Comparison of ENCODE assay signal across 16 cellular contexts in the genomic region with DNA sequence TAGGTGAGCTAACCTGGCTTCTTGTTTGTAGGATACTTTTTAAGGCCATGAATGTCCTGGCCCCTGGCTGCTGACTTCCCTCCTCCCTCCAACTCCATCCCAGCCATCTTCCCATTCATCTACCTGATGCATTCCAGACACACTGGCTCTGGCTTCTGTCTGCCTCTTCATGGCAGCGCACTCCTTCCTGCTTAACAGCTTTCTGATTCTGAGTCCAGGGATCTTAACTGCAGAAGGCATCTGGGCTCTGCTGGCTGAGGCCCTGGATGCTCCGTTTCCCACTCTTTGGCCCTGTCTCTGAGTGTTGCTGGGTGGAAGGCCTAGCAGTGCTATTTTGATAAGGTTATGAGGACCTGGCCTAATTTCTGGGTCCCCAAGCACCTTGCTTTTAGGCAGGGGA. TPM values are rescaled to one million over a fixed set of nuclear protein-coding genes. Genes with fewer than 3 reads are reported as not detected.
DNase-seq lines count a peak whose midpoint lies in the region; ATAC-seq and TF ChIP-seq lines count a peak whose summit lies in the region.
"Had no signal": no experiment of that assay in that cellular context is flagged by ENCODE, and none has a peak within 500 bp of the region (broad histone marks: within the 10 kb centered on the region; RNA-seq: fewer than 3 reads in every experiment).

No MANE protein-coding gene starts in this region.

- dilution Hi-C loops in IMR-90 (cut with HindIII; ENCODE audit: low sequenced_read_pairs, unreplicated experiment): no loop called here

- no peak overlapping the region; the same call in 1 of the 2 replicates for H4K91ac ChIP-seq in IMR-90 (ENCODE audit: insufficient read depth, low read depth, low read length)

- no peak overlapping the region for H3K4me3 ChIP-seq in IMR-90 (ENCODE audit: insufficient read depth, low read depth, low read length)

- no peak overlapping the region for H4K5ac ChIP-seq in IMR-90 (ENCODE audit: low read depth, low read length)

- peaks cover 12% of the 10 kb centered on the region for H3K27me3 Mint-ChIP-seq in mesothelial cell of epicardium (ENCODE audit: low read depth)
- peaks cover 53 to 68% of the 10 kb centered on the region in 2 donors for H3K27me3 Mint-ChIP-seq in stimulated activated naive B cell treated with anti-CD40 and anti-IgM and Interleukin-4, amounts not matched to agents 10 μg/mL and 1 μg/mL and 100 μg/mL, for 72 hours
- peaks cover 48% of the 10 kb centered on the region for H3K27me3 Mint-ChIP-seq in activated CD4-positive, alpha-beta memory T cell treated with anti-CD3 and anti-CD28 coated beads, Interleukin-2, amount 10 ng/mL, durations not matched to agents 7 days and 5 days

- peaks cover 5 to 27% of the 10 kb centered on the region in 2 experiments; a peak in 3 of 4 replicates for H3K79me1 ChIP-seq in IMR-90 (ENCODE audit: low read depth in 1 of 2, low read length in 2 of 2)

- no TSS peak for BruUV-seq in IMR-90 (replicated peaks; lab: Mats Ljungman, UMichigan)

- no peak for TF ChIP-seq RAD21 in IMR-90 (IDR thresholded peaks at IDR 0.05; ENCODE audit: low read length)

- peaks cover 11% of the 10 kb centered on the region for H3K9me1 ChIP-seq in IMR-90 (ENCODE audit: insufficient read depth, low read length)

- no peaks in the 10 kb centered on the region for H3K27me3 ChIP-seq in IMR-90 (ENCODE audit: control insufficient read depth, insufficient read depth, low read length)

- H3K18ac ChIP-seq in IMR-90 (ENCODE audit: low read depth, low read length): no peak overlapping the region

- no peaks in the 10 kb centered on the region for H3K9me3 ChIP-seq in IMR-90 (ENCODE audit: control insufficient read depth, insufficient read depth, low read length)

- DNase-seq in IMR-90 (no peak), mesothelial cell of epicardium (ENCODE audit: low spot score in 2 of 2, unreplicated experiment in 2 of 2) (no peak), NCI-H2107 treated with DMSO at 0.1 percent for 48 hours (lab: John Stamatoyannopoulos, UW; ENCODE audit: unreplicated experiment) (no peak), medulla oblongata (ENCODE audit: extremely low spot score) (no peak)
- no peak for DNase-seq in stimulated activated naive B cell treated with anti-CD40 and anti-IgM and Interleukin-4, amounts not matched to agents 10 μg/mL and 1 μg/mL and 100 μg/mL, for 72 hours
- DNase-seq in activated CD4-positive, alpha-beta memory T cell treated with anti-CD3 and anti-CD28 coated beads, Interleukin-2, amount 10 ng/mL, durations not matched to agents 7 days and 5 days: no peak
- DNase-seq: DMS 273 treated with DMSO at 0.1 percent for 48 hours, KBM-7, NCI-H1436 treated with DMSO at 0.1 percent for 48 hours, NCI-H2081, NCI-H510A, NCI-H774 had no signal

- no peak overlapping the region for H3K56ac ChIP-seq in IMR-90 (ENCODE audit: extremely low read depth, insufficient read depth, low read length)

- H3K4me1 Mint-ChIP-seq in mesothelial cell of epicardium: peaks cover 54% of the 10 kb centered on the region
- peaks cover 12 to 15% of the 10 kb centered on the region in 2 donors for H3K4me1 Mint-ChIP-seq in stimulated activated naive B cell treated with anti-CD40 and anti-IgM and Interleukin-4, amounts not matched to agents 10 μg/mL and 1 μg/mL and 100 μg/mL, for 72 hours
- H3K4me1 Mint-ChIP-seq in activated CD4-positive, alpha-beta memory T cell treated with anti-CD3 and anti-CD28 coated beads, Interleukin-2, amount 10 ng/mL, durations not matched to agents 7 days and 5 days: peaks cover 27% of the 10 kb centered on the region

- H2AFZ ChIP-seq in IMR-90 (replicated peaks; ENCODE audit: low read length, poor library complexity): no peak overlapping the region

- no peak overlapping the region for H3K27ac ChIP-seq in IMR-90 (ENCODE audit: insufficient read depth, low read length)
- peak overlapping the region; percentile 10 for H3K27ac ChIP-seq in cingulate gyrus (ENCODE audit: low read depth, low read length)
- H3K27ac ChIP-seq: C4-2B, RWPE1 had no signal

- no peak overlapping the region for H2BK15ac ChIP-seq in IMR-90 (ENCODE audit: low read depth, low read length)

- peaks cover 9% of the 10 kb centered on the region for H3K4me1 ChIP-seq in IMR-90 (ENCODE audit: control insufficient read depth, insufficient read depth, low read length)

- no peak overlapping the region for H3K4ac ChIP-seq in IMR-90 (ENCODE audit: low read depth, low read length)

- no peaks in the 10 kb centered on the region for H3K9me3 Mint-ChIP-seq in mesothelial cell of epicardium
- no peaks in the 10 kb centered on the region for H3K9me3 Mint-ChIP-seq in stimulated activated naive B cell treated with anti-CD40 and anti-IgM and Interleukin-4, amounts not matched to agents 10 μg/mL and 1 μg/mL and 100 μg/mL, for 72 hours
- no peaks in the 10 kb centered on the region for H3K9me3 Mint-ChIP-seq in activated CD4-positive, alpha-beta memory T cell treated with anti-CD3 and anti-CD28 coated beads, Interleukin-2, amount 10 ng/mL, durations not matched to agents 7 days and 5 days

- no peak overlapping the region for H4K8ac ChIP-seq in IMR-90 (ENCODE audit: low read depth in 2 of 2, low read length in 2 of 2)

- H3K4me2 ChIP-seq in IMR-90 (ENCODE audit: low read depth, low read length): no peak overlapping the region

- CTCF ChIA-PET in IMR-90 (lab: Yijun Ruan, JAX): interaction anchor here (0.6 kb wide), 1 partner anchor 68 kb away, joined by 3 read pairs; no protein-coding TSS in a partner anchor
- CTCF ChIA-PET in activated CD4-positive, alpha-beta memory T cell treated with anti-CD3 and anti-CD28 coated beads, Interleukin-2, amount 10 ng/mL, durations not matched to agents 7 days and 5 days (lab: Charles Lee): no interaction called here

- no peak overlapping the region for H3K14ac ChIP-seq in IMR-90 (replicated peaks; ENCODE audit: low read depth, low read length)

- H3K36me3 Mint-ChIP-seq in mesothelial cell of epicardium: peaks cover 4% of the 10 kb centered on the region
- H3K36me3 Mint-ChIP-seq in stimulated activated naive B cell treated with anti-CD40 and anti-IgM and Interleukin-4, amounts not matched to agents 10 μg/mL and 1 μg/mL and 100 μg/mL, for 72 hours: no peaks in the 10 kb centered on the region
- H3K36me3 Mint-ChIP-seq in activated CD4-positive, alpha-beta memory T cell treated with anti-CD3 and anti-CD28 coated beads, Interleukin-2, amount 10 ng/mL, durations not matched to agents 7 days and 5 days (ENCODE audit: low read depth): no peaks in the 10 kb centered on the region

- H2AK5ac ChIP-seq in IMR-90 (ENCODE audit: low read depth, low read length): no peak overlapping the region

- H3K23ac ChIP-seq in IMR-90 (ENCODE audit: low read depth, low read length): no peak overlapping the region

- in situ Hi-C loops in IMR-90 (cut with MboI; ENCODE audit: low sequenced_read_pairs): no loop called here

- H2BK5ac ChIP-seq in IMR-90 (ENCODE audit: low read depth, low read length, poor library complexity, severe bottlenecking): no peak overlapping the region

- H3K36me3 ChIP-seq in IMR-90 (ENCODE audit: control insufficient read depth, insufficient read depth, low read length): peaks cover 11% of the 10 kb centered on the region

- H2BK20ac ChIP-seq in IMR-90 (ENCODE audit: low read depth, low read length): no peak overlapping the region

- POLR2A ChIA-PET in IMR-90 (lab: Charles Lee; ENCODE audit: unreplicated experiment): no interaction called here
- POLR2A ChIA-PET in activated CD4-positive, alpha-beta memory T cell treated with anti-CD3 and anti-CD28 coated beads, Interleukin-2, amount 10 ng/mL, durations not matched to agents 7 days and 5 days (lab: Charles Lee): no interaction called here

- TF ChIP-seq CTCF in IMR-90 (conservative IDR thresholded peaks at IDR 0.05; ENCODE audit: low read depth, low read length) (no peak), mesothelial cell of epicardium (IDR thresholded peaks at IDR 0.05; ENCODE audit: unreplicated experiment) (no peak)

- ATAC-seq in IMR-90 (ENCODE audit: low read depth) (no peak), GM18519 (IDR thresholded peaks at IDR 0.05; ENCODE audit: low FRiP score, unreplicated experiment) (no peak)
- ATAC-seq in stimulated activated naive B cell treated with anti-CD40 and anti-IgM and Interleukin-4, amounts not matched to agents 10 μg/mL and 1 μg/mL and 100 μg/mL, for 72 hours (replicated peaks): no peak

- intact Hi-C loops in IMR-90 (cut with micrococcal nuclease): no loop called here

- no peak overlapping the region for H2BK120ac ChIP-seq in IMR-90 (ENCODE audit: low read depth, low read length)

- peak overlapping the region; percentile 91 for H3K4me3 Mint-ChIP-seq in mesothelial cell of epicardium
- no peak overlapping the region for H3K4me3 Mint-ChIP-seq in stimulated activated naive B cell treated with anti-CD40 and anti-IgM and Interleukin-4, amounts not matched to agents 10 μg/mL and 1 μg/mL and 100 μg/mL, for 72 hours
- no peak overlapping the region for H3K4me3 Mint-ChIP-seq in activated CD4-positive, alpha-beta memory T cell treated with anti-CD3 and anti-CD28 coated beads, Interleukin-2, amount 10 ng/mL, durations not matched to agents 7 days and 5 days

- WGBS in IMR-90 (ENCODE audit: extremely low coverage in 2 of 2, insufficient read length in 1 of 2), 2 experiments: 100% methylated on average over 1 of the region's 2 CpGs; no CpG with 5 or more reads in 1 of the 2 experiments

- H3K9ac ChIP-seq in IMR-90 (ENCODE audit: low read depth, low read length): no peak overlapping the region

- peak overlapping the region; percentile 76 for H2AK9ac ChIP-seq in IMR-90 (replicated peaks; ENCODE audit: low read depth, low read length, poor library complexity)

- no peak for TF ChIP-seq POLR2A in IMR-90 (IDR thresholded peaks at IDR 0.05; ENCODE audit: low read depth, low read length)

- peak overlapping the region; percentile 92 for H3K27ac Mint-ChIP-seq in mesothelial cell of epicardium
- peak overlapping the region; percentile 10 for H3K27ac Mint-ChIP-seq in stimulated activated naive B cell treated with anti-CD40 and anti-IgM and Interleukin-4, amounts not matched to agents 10 μg/mL and 1 μg/mL and 100 μg/mL, for 72 hours
- H3K27ac Mint-ChIP-seq in activated CD4-positive, alpha-beta memory T cell treated with anti-CD3 and anti-CD28 coated beads, Interleukin-2, amount 10 ng/mL, durations not matched to agents 7 days and 5 days: no peak overlapping the region

- peaks cover 25% of the 10 kb centered on the region for H4K20me1 ChIP-seq in IMR-90 (ENCODE audit: insufficient read depth, low read length)

RNA-seq across cellular contexts. Expression of a gene that starts 1.8 kb away (rescaled TPM):
- 703 and 816 TPM in 2 replicates for total RNA-seq in IMR-90 (2012; rRNA removed)
- polyA plus RNA-seq in IMR-90 (2012; rRNA removed): 1,657 and 2,603 TPM in 2 replicates
- polyA plus RNA-seq in IMR-90 (2012; cell fraction: cytosol; rRNA removed): 329 and 2,274 TPM in 2 replicates
- polyA plus RNA-seq in IMR-90 (2012; cell fraction: nucleus; rRNA removed; ENCODE audit: low replicate concordance): 846 and 954 TPM in 2 replicates
- 121 to 127 TPM (median 121 TPM) in 3 replicates for total RNA-seq in mesothelial cell of epicardium
- 1 to 10 TPM; 1.3 to 2.0 TPM for total RNA-seq in activated CD4-positive, alpha-beta memory T cell treated with anti-CD3 and anti-CD28 coated beads, Interleukin-2, amount 10 ng/mL, durations not matched to agents 7 days and 5 days

RNA-seq across cellular contexts. Expression of a gene that starts 43.3 kb away (rescaled TPM):
- total RNA-seq in IMR-90 (2012; rRNA removed) (under 0.01 and 0.18 TPM in 2 replicates), mesothelial cell of epicardium (12.4 to 13.2 TPM (median 13.1 TPM) in 3 replicates)
- polyA plus RNA-seq in IMR-90 (2012; rRNA removed): 0.63 and 0.79 TPM in 2 replicates
- 0.25 and 0.74 TPM in 2 replicates for polyA plus RNA-seq in IMR-90 (2012; cell fraction: cytosol; rRNA removed)
- polyA plus RNA-seq in IMR-90 (2012; cell fraction: nucleus; rRNA removed; ENCODE audit: low replicate concordance): 1.8 and 3.1 TPM in 2 replicates
- total RNA-seq in activated CD4-positive, alpha-beta memory T cell treated with anti-CD3 and anti-CD28 coated beads, Interleukin-2, amount 10 ng/mL, durations not matched to agents 7 days and 5 days: under 1 TPM; 0.48 to 0.53 TPM

Comparison
In these comparisons a context has a peak if more than half of its experiments do, and no peak if none do; other contexts are left out.
1. RNA of a gene that starts 1.8 kb away (total RNA-seq): 703 to 816 TPM in IMR-90 and 121 to 127 TPM in mesothelial cell of epicardium; 1.3 to 2.0 TPM in activated CD4-positive, alpha-beta memory T cell treated with anti-CD3 and anti-CD28 coated beads, Interleukin-2, amount 10 ng/mL, durations not matched to agents 7 days and 5 days; every median in the first group is over 10 times any median in the second.